1 cellular context compared by ENCODE assay signal in genomic region chr19:3027981-3028304, GRCh38.
TF ChIP-seq lines count a peak whose summit lies in the region.

No MANE protein-coding gene starts in this region.

TF ChIP-seq in K562, 482 proteins besides CTCF, POLR2A, EP300 and RAD21:
- TF ChIP-seq XRCC4 (IDR thresholded peaks at IDR 0.05; ENCODE audit: extremely low read depth, insufficient read depth, insufficient read length), result no peak
- no peak for TF ChIP-seq CREB3 (tag; conservative IDR thresholded peaks at IDR 0.05; ENCODE audit: low read depth)
- TF ChIP-seq NFE2L1 (tag; IDR thresholded peaks at IDR 0.05; ENCODE audit: borderline replicate concordance, low read depth), result no peak
- 0 out of 2 replicates have a peak, but pooled peaks have one; percentile 7 for TF ChIP-seq ZNF263 (CRISPR knock-in tag; IDR thresholded peaks at IDR 0.05; ENCODE audit: borderline replicate concordance)
